10 cellular contexts compared by ENCODE assay signal in the genomic region with DNA sequence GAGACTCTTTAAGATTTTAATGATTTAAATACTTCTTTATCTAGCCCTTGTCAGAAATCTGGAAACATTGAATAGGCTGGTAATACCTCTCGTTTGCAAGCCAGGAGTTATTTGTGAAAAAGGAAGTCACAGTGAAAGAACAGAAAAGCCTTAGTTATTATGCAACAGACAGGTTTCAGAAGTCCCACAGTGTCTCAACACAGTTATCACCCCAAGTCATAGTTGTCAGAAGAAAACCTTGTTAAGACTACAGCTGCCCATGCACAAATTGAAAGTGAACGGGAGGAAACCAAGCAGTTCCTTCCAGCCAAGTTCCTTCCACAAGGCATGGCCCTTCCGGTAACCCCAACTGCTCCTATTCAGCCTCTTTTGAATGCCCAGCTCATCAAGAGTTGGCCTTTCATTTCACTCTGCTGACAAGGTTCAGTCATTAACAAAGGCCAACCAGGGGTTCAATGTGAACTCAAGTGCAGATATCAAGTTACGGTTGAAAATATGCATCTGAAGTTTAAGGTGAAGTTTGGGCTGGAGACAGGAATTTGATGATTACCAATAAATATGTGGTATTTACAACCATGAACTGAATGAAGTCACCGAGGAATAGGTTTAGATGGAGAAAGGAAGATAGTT. TPM values are rescaled to one million over a fixed set of nuclear protein-coding genes. Genes with fewer than 3 reads are reported as not detected.
DNase-seq lines count a peak whose midpoint lies in the region; ATAC-seq and TF ChIP-seq lines count a peak whose summit lies in the region.
"Had no signal": no experiment of that assay in that cellular context is flagged by ENCODE, and none has a peak within 500 bp of the region (broad histone marks: within the 10 kb centered on the region; RNA-seq: fewer than 3 reads in every experiment).

No MANE protein-coding gene starts in this region.

- no peak overlapping the region for H3K4ac ChIP-seq in trophoblast cell (ENCODE audit: low read depth, low read length)

- no CpG with 5 or more reads among the region's 5 CpGs for WGBS in trophoblast cell (ENCODE audit: extremely low coverage, insufficient coverage, insufficient read length)

- no peak overlapping the region for H2AK5ac ChIP-seq in trophoblast cell (ENCODE audit: low read length)

- H3K9ac ChIP-seq in OCI-LY3 (ENCODE audit: low read length) (peak overlapping the region; percentile 68), trophoblast cell (ENCODE audit: low read length) (no peak overlapping the region)

- no peaks in the 10 kb centered on the region for H3K27me3 ChIP-seq in OCI-LY3 (ENCODE audit: low read depth, low read length)
- no peaks in the 10 kb centered on the region for H3K27me3 ChIP-seq in trophoblast cell (ENCODE audit: insufficient read depth, low read length)

- no peaks in the 10 kb centered on the region for H3K79me1 ChIP-seq in trophoblast cell (ENCODE audit: low read length)

- H3K4me2 ChIP-seq in OCI-LY3 (ENCODE audit: low read length) (peak overlapping the region; percentile 88), trophoblast cell (ENCODE audit: low read length) (no peak overlapping the region)

- no peak overlapping the region for H3K18ac ChIP-seq in trophoblast cell (ENCODE audit: low read length)

- no peaks in the 10 kb centered on the region for H4K20me1 ChIP-seq in OCI-LY3 (ENCODE audit: insufficient read depth, low read length)

- peaks cover 11% of the 10 kb centered on the region for H3K36me3 ChIP-seq in OCI-LY3 (replicated peaks; ENCODE audit: low read depth, low read length)
- no peaks in the 10 kb centered on the region for H3K36me3 ChIP-seq in trophoblast cell (ENCODE audit: control insufficient read depth in 1 of 2, insufficient read depth in 2 of 2, low read length in 2 of 2)

- H3K23ac ChIP-seq in trophoblast cell (ENCODE audit: low read length) = no peak overlapping the region

- DNase-seq in CD1c-positive myeloid dendritic cell (ENCODE audit: extremely low spot score) (peak; percentile 70), GM19240 (ENCODE audit: insufficient read length, low spot score) (peak; percentile 35), DMS53 treated with DMSO at 0.1 percent for 48 hours (lab: John Stamatoyannopoulos, UW; ENCODE audit: unreplicated experiment) (no peak), trophoblast cell (no peak), T1000 (lab: John Stamatoyannopoulos, UW) (no peak), NCI-H1436 treated with DMSO at 0.1 percent for 48 hours (lab: John Stamatoyannopoulos, UW) (no peak)
- DNase-seq: IMR-90 had no signal

- ATAC-seq in HG02981 (IDR thresholded peaks at IDR 0.05; ENCODE audit: unreplicated experiment) = peak; percentile 97

- TF ChIP-seq CTCF in OCI-LY3 (IDR thresholded peaks at IDR 0.05; ENCODE audit: low read depth, low read length) = no peak

- peak overlapping the region; percentile 96 for H3K27ac ChIP-seq in OCI-LY3 (ENCODE audit: low read length)
- no peak overlapping the region for H3K27ac ChIP-seq in trophoblast cell (ENCODE audit: low read depth, low read length)
- H3K27ac ChIP-seq: C4-2B had no signal

- no peak overlapping the region for H2BK5ac ChIP-seq in trophoblast cell (ENCODE audit: low read depth, low read length, poor library complexity)

- H2BK120ac ChIP-seq in trophoblast cell (ENCODE audit: insufficient read depth, low read length, poor library complexity) = no peak overlapping the region

- H3K9me3 ChIP-seq in OCI-LY3 (ENCODE audit: insufficient read depth, low read length) = no peaks in the 10 kb centered on the region
- H3K9me3 ChIP-seq in trophoblast cell (ENCODE audit: insufficient read depth, low read depth, low read length) = no peaks in the 10 kb centered on the region

- H3K4me1 ChIP-seq in OCI-LY3 (ENCODE audit: low read length) (peaks cover 21% of the 10 kb centered on the region), trophoblast cell (ENCODE audit: control insufficient read depth in 1 of 2, insufficient read depth in 2 of 2, low read length in 2 of 2) (no peaks in the 10 kb centered on the region)

- H3K14ac ChIP-seq in trophoblast cell (ENCODE audit: low read length) = no peak overlapping the region

- H4K91ac ChIP-seq in trophoblast cell (ENCODE audit: low read depth, low read length) = no peak overlapping the region

- no peak overlapping the region for H4K8ac ChIP-seq in trophoblast cell (ENCODE audit: low read depth, low read length)

- no peak overlapping the region for H4K12ac ChIP-seq in trophoblast cell (ENCODE audit: low read depth, low read length)

- H3K79me2 ChIP-seq in OCI-LY3 (ENCODE audit: low read length) (peaks cover 4% of the 10 kb centered on the region; the same call in 1 of the 2 replicates), trophoblast cell (ENCODE audit: control insufficient read depth, insufficient read depth, low read length, poor library complexity) (no peaks in the 10 kb centered on the region)

- H2AFZ ChIP-seq in OCI-LY3 (ENCODE audit: low read depth, low read length) (peak overlapping the region; percentile 12), trophoblast cell (ENCODE audit: insufficient read depth, low read length, poor library complexity) (no peak overlapping the region)

- no peak overlapping the region for H2BK12ac ChIP-seq in trophoblast cell (ENCODE audit: low read length)

- H3K4me3 ChIP-seq in OCI-LY3 (ENCODE audit: low read length) (peak overlapping the region; percentile 62), trophoblast cell (ENCODE audit: low read depth, low read length) (no peak overlapping the region)

RNA-seq across cellular contexts. Expression of a gene that starts 15.6 kb away (rescaled TPM):
- 0.18 and 0.27 TPM in 2 replicates for polyA plus RNA-seq in trophoblast cell (2013)

RNA-seq across cellular contexts. Expression of a gene that starts 27.0 kb away (rescaled TPM):
- polyA plus RNA-seq in trophoblast cell (2013) = 3.2 and 3.3 TPM in 2 replicates

Comparison
In these comparisons a context has a peak if more than half of its experiments do, and no peak if none do; other contexts are left out.
1. DNase-seq: peak in CD1c-positive myeloid dendritic cell (single experiment) and GM19240 (single experiment); none in DMS53 treated with DMSO at 0.1 percent for 48 hours (single experiment), trophoblast cell (0 of 2), T1000 (single experiment) and NCI-H1436 treated with DMSO at 0.1 percent for 48 hours (single experiment).